ENCODE assay signal across 8 cellular contexts in genomic region chr12:8912910-8913309, GRCh38. TPM values are rescaled to one million over a fixed set of nuclear protein-coding genes. Genes with fewer than 3 reads are reported as not detected.
DNase-seq lines count a peak whose midpoint lies in the region; ATAC-seq and TF ChIP-seq lines count a peak whose summit lies in the region.

No MANE protein-coding gene starts in this region.

- H3K27ac ChIP-seq in CD4-positive, CD25-positive, alpha-beta regulatory T cell (ENCODE audit: insufficient read depth, low read length, poor library complexity, severe bottlenecking), result peak overlapping the region; percentile 48
- H3K27ac ChIP-seq in HEK293 (ENCODE audit: extremely low read depth, low read depth, low read length), result no peak overlapping the region
- H3K27ac ChIP-seq in VCaP, result peak overlapping the region; percentile 98
- H3K27ac ChIP-seq in tibial artery, result peak overlapping the region; percentile 91 to 92

- CTCF ChIA-PET in HEK293 (lab: Yijun Ruan, JAX), result interaction anchor here (0.6 to 5.1 kb wide), 4 partner anchors 22 to 1091 kb away, joined by 3 to 21 read pairs (median 3); no protein-coding TSS in a partner anchor

- H3K9me3 Mint-ChIP-seq in CD4-positive, CD25-positive, alpha-beta regulatory T cell, result no peaks in the 10 kb centered on the region

- H3K9ac ChIP-seq in iPS-15b (ENCODE audit: low read depth, low read length), result peak overlapping the region; percentile 86

- no peaks in the 10 kb centered on the region for H3K36me3 Mint-ChIP-seq in CD4-positive, CD25-positive, alpha-beta regulatory T cell

- peak overlapping the region; percentile 87 to 95 (median 93) for H3K4me3 Mint-ChIP-seq in CD4-positive, CD25-positive, alpha-beta regulatory T cell

- peak overlapping the region; percentile 61 to 96 (median 96) for H3K27ac Mint-ChIP-seq in CD4-positive, CD25-positive, alpha-beta regulatory T cell

- no peak overlapping the region for H3K4me3 ChIP-seq in CD4-positive, CD25-positive, alpha-beta regulatory T cell (ENCODE audit: low read depth, low read length)
- no peak overlapping the region for H3K4me3 ChIP-seq in HEK293 (ENCODE audit: low read depth, low read length)
- H3K4me3 ChIP-seq in iPS-15b (ENCODE audit: low read depth, low read length), result peak overlapping the region; percentile 64
- H3K4me3 ChIP-seq in tibial artery, result peak overlapping the region in 1 of 2 donors; percentile 71

- POLR2A ChIA-PET in HEK293 (lab: Yijun Ruan, JAX), result interaction anchor here (0.8 kb wide), 1 partner anchor 37 kb away, joined by 3 read pairs; the partner anchor contains the start of gene M6PR

- no peak for ATAC-seq in CD4-positive, CD25-positive, alpha-beta regulatory T cell (ENCODE audit: low read depth in 2 of 2)
- ATAC-seq in HG02885 (IDR thresholded peaks at IDR 0.05; ENCODE audit: poor library complexity, unreplicated experiment), result no peak

- H3K36me3 ChIP-seq in CD4-positive, CD25-positive, alpha-beta regulatory T cell (ENCODE audit: control insufficient read depth, insufficient read depth, low read length), result no peaks in the 10 kb centered on the region
- H3K36me3 ChIP-seq in HEK293 (ENCODE audit: control insufficient read depth in 2 of 2, insufficient read depth in 1 of 2, low read length in 2 of 2) (no peaks in the 10 kb centered on the region), iPS-15b (ENCODE audit: control insufficient read depth, insufficient read depth, low read length) (peaks cover 1% of the 10 kb centered on the region), tibial artery (no peaks in the 10 kb centered on the region)

- no peaks in the 10 kb centered on the region for H3K27me3 Mint-ChIP-seq in CD4-positive, CD25-positive, alpha-beta regulatory T cell

- peak in 2 of 3 donors; percentile 32 to 38 for DNase-seq in CD4-positive, CD25-positive, alpha-beta regulatory T cell
- DNase-seq in tibial artery (no peak), middle frontal gyrus (ENCODE audit: extremely low spot score, low spot score) (no peak), NCI-H1694 treated with DMSO at 0.1 percent for 48 hours (lab: John Stamatoyannopoulos, UW) (no peak)

- peaks cover 0 to 18% (median 13%) of the 10 kb centered on the region in 4 donors for H3K4me1 Mint-ChIP-seq in CD4-positive, CD25-positive, alpha-beta regulatory T cell

- TF ChIP-seq CTCF in HEK293 (tag by site-specific recombination; IDR thresholded peaks at IDR 0.05) (no peak), VCaP (conservative IDR thresholded peaks at IDR 0.05) (peak; percentile 68), tibial artery (IDR thresholded peaks at IDR 0.05) (no peak)

- intact Hi-C loops in tibial artery (cut with DNase I; ENCODE audit: low total_unique reads), result no loop called here

- peaks cover 29% of the 10 kb centered on the region for H3K4me1 ChIP-seq in CD4-positive, CD25-positive, alpha-beta regulatory T cell (ENCODE audit: control insufficient read depth, insufficient read depth, low read length, poor library complexity, severe bottlenecking)
- peaks cover 13% of the 10 kb centered on the region for H3K4me1 ChIP-seq in HEK293 (ENCODE audit: control insufficient read depth, insufficient read depth, low read length)
- H3K4me1 ChIP-seq in iPS-15b (ENCODE audit: control insufficient read depth, insufficient read depth, low read length), result peaks cover 25% of the 10 kb centered on the region
- peaks cover 0 to 25% (median 19%) of the 10 kb centered on the region in 4 donors for H3K4me1 ChIP-seq in tibial artery

- H3K9me3 ChIP-seq in CD4-positive, CD25-positive, alpha-beta regulatory T cell (ENCODE audit: control insufficient read depth in 2 of 2, low read length in 2 of 2), result no peaks in the 10 kb centered on the region
- H3K9me3 ChIP-seq in HEK293 (ENCODE audit: control insufficient read depth, insufficient read depth, low read depth, low read length), result no peaks in the 10 kb centered on the region
- H3K9me3 ChIP-seq in iPS-15b (ENCODE audit: control insufficient read depth, insufficient read depth, low read length), result no peaks in the 10 kb centered on the region
- H3K9me3 ChIP-seq in tibial artery, result no peaks in the 10 kb centered on the region

- no peaks in the 10 kb centered on the region for H3K27me3 ChIP-seq in CD4-positive, CD25-positive, alpha-beta regulatory T cell (ENCODE audit: control insufficient read depth, insufficient read depth, low read length)
- no peaks in the 10 kb centered on the region for H3K27me3 ChIP-seq in iPS-15b (ENCODE audit: control insufficient read depth, insufficient read depth, low read length)
- H3K27me3 ChIP-seq in tibial artery, result no peaks in the 10 kb centered on the region

TF ChIP-seq in HEK293, 187 proteins besides CTCF, POLR2A, EP300 and RAD21:
- no peak for TF ChIP-seq PRDM2 (tag by site-specific recombination; IDR thresholded peaks at IDR 0.05; ENCODE audit: borderline replicate concordance)
- peak; percentile 13; the same call in 1 of the 2 replicates for TF ChIP-seq PRDM1 (tag by site-specific recombination; IDR thresholded peaks at IDR 0.05)
- TF ChIP-seq ZSCAN30 (tag by site-specific recombination; IDR thresholded peaks at IDR 0.05), result no peak
- TF ChIP-seq ZBTB8A (tag by site-specific recombination; IDR thresholded peaks at IDR 0.05), result no peak
- TF ChIP-seq ZBTB11 (tag by site-specific recombination; conservative IDR thresholded peaks at IDR 0.05; ENCODE audit: low read depth), result no peak

RNA-seq across cellular contexts. Expression of gene PHC1, which starts 1.4 kb away (rescaled TPM):
- 46.6 TPM for total RNA-seq in CD4-positive, CD25-positive, alpha-beta regulatory T cell
- 10 to 100 TPM; 15.5 to 17.2 (median 16.4) TPM for polyA plus RNA-seq in CD4-positive, CD25-positive, alpha-beta regulatory T cell

RNA-seq across cellular contexts. Expression of gene M6PR, which starts 36.5 kb away (rescaled TPM):
- total RNA-seq in CD4-positive, CD25-positive, alpha-beta regulatory T cell, result 132 TPM
- polyA plus RNA-seq in CD4-positive, CD25-positive, alpha-beta regulatory T cell, result 100 to 1,000 TPM; 227 to 272 (median 261) TPM

Comparison
In these comparisons a context has a peak if more than half of its experiments do, and no peak if none do; other contexts are left out.
1. DNase-seq: peak in CD4-positive, CD25-positive, alpha-beta regulatory T cell (2 of 3); none in tibial artery (0 of 2), middle frontal gyrus (single experiment) and NCI-H1694 treated with DMSO at 0.1 percent for 48 hours (single experiment).